Comparison of ENCODE assay signal across 13 cellular contexts in genomic region chr7:66265566-66265965, GRCh38.
DNase-seq lines count a peak whose midpoint lies in the region; TF ChIP-seq lines count a peak whose summit lies in the region.
"Had no signal": no experiment of that assay in that cellular context is flagged by ENCODE, and none has a peak within 500 bp of the region (broad histone marks: within the 10 kb centered on the region; RNA-seq: fewer than 3 reads in every experiment).

No MANE protein-coding gene starts in this region.

- TF ChIP-seq POLR2A in sigmoid colon (IDR thresholded peaks at IDR 0.05), result no peak
- no peak for TF ChIP-seq POLR2A in esophagus muscularis mucosa (IDR thresholded peaks at IDR 0.05; ENCODE audit: low read depth)

- H3K36me3 ChIP-seq in sigmoid colon, result no peaks in the 10 kb centered on the region
- H3K36me3 ChIP-seq in esophagus muscularis mucosa, result no peaks in the 10 kb centered on the region

- H3K4me1 ChIP-seq in sigmoid colon, result peaks cover 0 to 17% (median 8%) of the 10 kb centered on the region in 4 donors
- peaks cover 0 to 14% (median 7%) of the 10 kb centered on the region in 4 donors for H3K4me1 ChIP-seq in esophagus muscularis mucosa

- DNase-seq in NCI-H1105 treated with DMSO at 0.1 percent for 48 hours (lab: John Stamatoyannopoulos, UW) (peak; percentile 33), NCI-H1105 (lab: John Stamatoyannopoulos, UW) (no peak), HEK293T (ENCODE audit: extremely low spot score) (peak; percentile 16), RPMI8226 (peak; percentile 22), glomerular visceral epithelial cell (ENCODE audit: extremely low spot score) (peak; percentile 23), sigmoid colon (no peak), esophagus muscularis mucosa (ENCODE audit: extremely low spot score) (no peak)
- DNase-seq in effector CD8-positive, alpha-beta T cell (lab: John Stamatoyannopoulos, UW), result no peak
- DNase-seq: aorta, esophagus squamous epithelium, kidney glomerular epithelial cell, NCI-H446, occipital lobe had no signal

- 95 to 97% methylated on average over 1 of the region's 1 CpG for WGBS in sigmoid colon, 2 donors
- WGBS in esophagus muscularis mucosa, result 100% methylated on average over 1 of the region's 1 CpG

- no peak overlapping the region for H3K4me3 ChIP-seq in sigmoid colon
- no peak overlapping the region for H3K4me3 ChIP-seq in esophagus muscularis mucosa
- H3K4me3 ChIP-seq: esophagus squamous epithelium had no signal

- no peaks in the 10 kb centered on the region for H3K27me3 ChIP-seq in sigmoid colon
- no peaks in the 10 kb centered on the region for H3K27me3 ChIP-seq in esophagus muscularis mucosa
- H3K27me3 ChIP-seq: esophagus squamous epithelium had no signal

- H3K27ac ChIP-seq in sigmoid colon, result no peak overlapping the region
- H3K27ac ChIP-seq in esophagus muscularis mucosa (replicated peaks in 1 of 4), result no peak overlapping the region
- H3K27ac ChIP-seq: esophagus squamous epithelium had no signal

- TF ChIP-seq CTCF in sigmoid colon (IDR thresholded peaks at IDR 0.05), result no peak
- TF ChIP-seq CTCF in esophagus muscularis mucosa (IDR thresholded peaks at IDR 0.05), result no peak

- POLR2A ChIA-PET in HEK293T (lab: Yijun Ruan, JAX), result no interaction called here

- TF ChIP-seq EP300 in sigmoid colon (IDR thresholded peaks at IDR 0.05) (no peak), esophagus muscularis mucosa (IDR thresholded peaks at IDR 0.05) (no peak)

- CTCF ChIA-PET in HEK293T (lab: Yijun Ruan, JAX), result no interaction called here

- H3K9me3 ChIP-seq in sigmoid colon (peaks cover 7 to 20% (median 11%) of the 10 kb centered on the region in 4 donors), esophagus muscularis mucosa (peaks cover 0 to 19% (median 14%) of the 10 kb centered on the region in 4 donors)

- intact Hi-C loops in sigmoid colon (cut with DNase I), result loop anchor here (5.0 kb wide), 1 partner anchor 58 kb away; the partner anchor contains the start of gene TPST1
- intact Hi-C loops in esophagus muscularis mucosa (cut with DNase I), result no loop called here

TF ChIP-seq in HEK293T, 16 proteins besides CTCF, POLR2A, EP300 and RAD21:
- no peak for TF ChIP-seq BHLHE40 (IDR thresholded peaks at IDR 0.05; ENCODE audit: borderline replicate concordance)
- no peak for TF ChIP-seq LEF1 (IDR thresholded peaks at IDR 0.05; ENCODE audit: borderline replicate concordance)
- no peak for TF ChIP-seq L3MBTL2 (conservative IDR thresholded peaks at IDR 0.05)
- no peak for TF ChIP-seq HDGF (IDR thresholded peaks at IDR 0.05; ENCODE audit: borderline replicate concordance)
- no peak for TF ChIP-seq CTBP1 (IDR thresholded peaks at IDR 0.05; ENCODE audit: borderline replicate concordance)
- TF ChIP-seq PKNOX1 (IDR thresholded peaks at IDR 0.05), result no peak
- TF ChIP-seq ZNF384 (IDR thresholded peaks at IDR 0.05), result no peak
- TF ChIP-seq NFRKB (IDR thresholded peaks at IDR 0.05), result no peak
- no peak for TF ChIP-seq SP1 (IDR thresholded peaks at IDR 0.05)
- TF ChIP-seq SUZ12 (IDR thresholded peaks at IDR 0.05), result no peak
- TF ChIP-seq ELF4 (IDR thresholded peaks at IDR 0.05), result no peak
- no peak for TF ChIP-seq FOXM1 (IDR thresholded peaks at IDR 0.05; ENCODE audit: borderline replicate concordance)

Comparison
In these comparisons a context has a peak if more than half of its experiments do, and no peak if none do; other contexts are left out.
1. DNase-seq: peak in NCI-H1105 treated with DMSO at 0.1 percent for 48 hours (single experiment), HEK293T (single experiment), RPMI8226 (single experiment) and glomerular visceral epithelial cell (single experiment); none in NCI-H1105 (single experiment), sigmoid colon (single experiment), esophagus muscularis mucosa (single experiment) and effector CD8-positive, alpha-beta T cell (single experiment).